Comparison of ENCODE assay signal across 1 cellular context in the genomic region with DNA sequence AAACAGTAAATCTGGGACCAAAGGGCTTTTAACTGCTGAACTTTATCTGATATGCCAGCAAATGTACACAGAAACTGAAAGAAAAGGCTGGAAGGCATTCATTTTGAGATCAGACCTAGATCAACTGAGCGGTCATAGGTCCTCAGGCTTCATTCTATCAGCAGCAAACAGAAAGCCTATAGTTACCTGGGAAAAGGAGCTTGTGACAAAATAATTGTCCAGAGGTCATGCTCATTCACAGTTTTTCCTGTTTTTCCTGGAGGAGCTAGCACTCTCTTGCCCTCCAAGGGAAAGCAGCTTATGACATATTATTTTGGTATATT.
TF ChIP-seq lines count a peak whose summit lies in the region.

No MANE protein-coding gene starts in this region.

TF ChIP-seq in endothelial cell of umbilical vein, 7 proteins besides CTCF, POLR2A, EP300 and RAD21:
- TF ChIP-seq MYC (IDR thresholded peaks at IDR 0.05; ENCODE audit: low read depth, low read length) (no peak), FOS (IDR thresholded peaks at IDR 0.05; ENCODE audit: borderline replicate concordance, insufficient read depth, low read length) (no peak), EZH2 (IDR thresholded peaks at IDR 0.05; ENCODE audit: borderline replicate concordance, low read depth, low read length, severe bottlenecking) (no peak), POLR2AphosphoS5 (IDR thresholded peaks at IDR 0.05; ENCODE audit: insufficient read depth, low read depth, low read length) (no peak), JUN (IDR thresholded peaks at IDR 0.05; ENCODE audit: borderline replicate concordance, insufficient read depth, insufficient read length, low read depth) (no peak), GATA2 (IDR thresholded peaks at IDR 0.05; ENCODE audit: insufficient read depth, insufficient read length, low read depth, low read length) (no peak)
- TF ChIP-seq, protein P1, sequence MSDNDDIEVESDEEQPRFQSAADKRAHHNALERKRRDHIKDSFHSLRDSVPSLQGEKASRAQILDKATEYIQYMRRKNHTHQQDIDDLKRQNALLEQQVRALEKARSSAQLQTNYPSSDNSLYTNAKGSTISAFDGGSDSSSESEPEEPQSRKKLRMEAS (IDR thresholded peaks at IDR 0.05; ENCODE audit: insufficient read depth, insufficient read length), result no peak
